9 cellular contexts compared by ENCODE assay signal in genomic region chr7:13981070-13981469, GRCh38. TPM values are rescaled to one million over a fixed set of nuclear protein-coding genes. Genes with fewer than 3 reads are reported as not detected.
DNase-seq lines count a peak whose midpoint lies in the region; ATAC-seq, FAIRE-seq and TF ChIP-seq lines count a peak whose summit lies in the region.
"Had no signal": no experiment of that assay in that cellular context is flagged by ENCODE, and none has a peak within 500 bp of the region (broad histone marks: within the 10 kb centered on the region; RNA-seq: fewer than 3 reads in every experiment).

No MANE protein-coding gene starts in this region.

- H3K4me3 ChIP-seq in HUES48 (ENCODE audit: low read depth, low read length), result peak overlapping the region; percentile 2; the same call in 1 of the 2 replicates
- no peak overlapping the region for H3K4me3 ChIP-seq in kidney (ENCODE audit: low read length in 2 of 2)

- FAIRE-seq in kidney (lab: Jason Lieb, UNC), result peak; percentile 68

- peaks cover 55% of the 10 kb centered on the region for H3K4me1 Mint-ChIP-seq in brain
- H3K4me1 Mint-ChIP-seq: CD4-positive, CD25-positive, alpha-beta regulatory T cell had no signal

- TF ChIP-seq CTCF in brain (conservative IDR thresholded peaks at IDR 0.05) (no peak), kidney (IDR thresholded peaks at IDR 0.05; ENCODE audit: borderline replicate concordance, extremely low read depth, insufficient read depth) (no peak), GM10248 (IDR thresholded peaks at IDR 0.05; ENCODE audit: control extremely low read depth, extremely low read depth, low read depth, missing control alignments) (no peak)

- H3K4me3 Mint-ChIP-seq in brain, result peak overlapping the region; percentile 13 to 79 (median 58)
- H3K4me3 Mint-ChIP-seq: CD4-positive, CD25-positive, alpha-beta regulatory T cell had no signal

- DNase-seq in 8988T (peak; percentile 13), kidney (no peak), GM10248 (ENCODE audit: extremely low spot score) (no peak)
- DNase-seq: CD4-positive, CD25-positive, alpha-beta regulatory T cell had no signal

- peaks cover 8% of the 10 kb centered on the region for H3K36me3 Mint-ChIP-seq in brain
- H3K36me3 Mint-ChIP-seq: CD4-positive, CD25-positive, alpha-beta regulatory T cell had no signal

- H3K27ac ChIP-seq in HUES48 (ENCODE audit: low read depth, low read length), result peak overlapping the region; percentile 81
- H3K27ac ChIP-seq in kidney (ENCODE audit: low read depth in 2 of 2, low read length in 2 of 2), result no peak overlapping the region

- H3K9ac ChIP-seq in HUES48 (ENCODE audit: low read depth, low read length) (no peak overlapping the region), kidney (ENCODE audit: low read length in 2 of 2) (no peak overlapping the region)

- H3K4me1 ChIP-seq in HUES48 (ENCODE audit: control insufficient read depth, insufficient read depth, low read length) (peaks cover 85% of the 10 kb centered on the region), kidney (ENCODE audit: control insufficient read depth in 1 of 2, insufficient read depth in 1 of 2, low read depth in 1 of 2, low read length in 2 of 2) (no peaks in the 10 kb centered on the region)

- no peaks in the 10 kb centered on the region for H3K27me3 Mint-ChIP-seq in brain

- no peaks in the 10 kb centered on the region for H3K9me3 Mint-ChIP-seq in brain

- POLR2A ChIA-PET in GM10248 (lab: Yijun Ruan, JAX), result no interaction called here

- intact Hi-C loops in kidney (cut with DNase I), result no loop called here

- H3K36me3 ChIP-seq in HUES48 (ENCODE audit: control insufficient read depth, insufficient read depth, low read length) (peaks cover 16% of the 10 kb centered on the region), kidney (ENCODE audit: control insufficient read depth in 1 of 2, insufficient read depth in 2 of 2, low read length in 2 of 2) (no peaks in the 10 kb centered on the region)

- ATAC-seq in GM21423 (IDR thresholded peaks at IDR 0.05; ENCODE audit: unreplicated experiment) (no peak), GM19455 (IDR thresholded peaks at IDR 0.05; ENCODE audit: unreplicated experiment) (no peak), HG02623 (IDR thresholded peaks at IDR 0.05; ENCODE audit: unreplicated experiment) (no peak)

- H3K27ac Mint-ChIP-seq in brain, result peak overlapping the region in 4 of 5 experiments; percentile 32 to 94 (median 59)
- H3K27ac Mint-ChIP-seq: CD4-positive, CD25-positive, alpha-beta regulatory T cell had no signal

- CTCF ChIA-PET in GM10248 (lab: Yijun Ruan, JAX), result interaction anchor here (1.6 kb wide), 1 partner anchor 12 kb away, joined by 4 read pairs; no protein-coding TSS in a partner anchor

- H3K27me3 ChIP-seq in HUES48 (ENCODE audit: control insufficient read depth, insufficient read depth, low read length), result no peaks in the 10 kb centered on the region

- H3K9me3 ChIP-seq in HUES48 (ENCODE audit: control insufficient read depth, insufficient read depth, low read length) (no peaks in the 10 kb centered on the region), kidney (ENCODE audit: control insufficient read depth in 1 of 2, low read length in 2 of 2) (no peaks in the 10 kb centered on the region)

RNA-seq across cellular contexts. Expression of gene ETV1, which starts 8.4 kb away (rescaled TPM):
- polyA plus RNA-seq in brain (ENCODE audit: insufficient read depth, low read depth, low replicate concordance) (25.6 TPM), kidney (ENCODE audit: insufficient read depth, low read depth, low replicate concordance) (2.0 TPM)
- total RNA-seq in kidney, result 28.6 TPM
